Comparison of ENCODE assay signal across 29 cellular contexts in the genomic region with DNA sequence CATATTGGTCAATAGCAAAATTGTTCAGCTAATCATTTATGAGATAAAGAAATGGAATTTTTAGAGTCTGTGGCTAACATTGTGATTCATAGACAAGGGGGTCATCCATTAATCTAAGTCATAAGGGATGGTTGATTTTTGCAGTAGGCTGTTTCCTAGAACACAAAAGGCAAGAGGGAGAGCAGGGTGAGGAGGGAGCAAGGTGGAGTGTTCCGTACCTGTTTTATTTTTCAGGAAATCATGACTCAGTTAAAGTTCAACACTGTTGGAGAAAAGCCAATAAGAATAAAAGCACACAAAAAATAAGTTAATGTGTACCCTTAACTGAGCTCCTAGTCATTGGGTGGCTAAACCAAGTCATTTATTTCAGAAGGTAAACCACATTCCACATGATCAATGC.
"Had no signal": no experiment of that assay in that cellular context is flagged by ENCODE, and none has a peak within 500 bp of the region (broad histone marks: within the 10 kb centered on the region; RNA-seq: fewer than 3 reads in every experiment).

No MANE protein-coding gene starts in this region.

- H3K9me3 ChIP-seq: gastrocnemius medialis, left lung, psoas muscle, right atrium auricular region, stomach, thyroid gland, upper lobe of left lung, vagina had no signal

- DNase-seq: activated CD4-positive, alpha-beta T cell treated with anti-CD3 and anti-CD28 coated beads for 1 hour; activated CD4-positive, alpha-beta T cell treated with anti-CD3 and anti-CD28 coated beads, Interleukin-2, amount 10 ng/mL, durations not matched to agents 7 days and 5 days; activated CD8-positive, alpha-beta memory T cell treated with anti-CD3 and anti-CD28 coated beads, Interleukin-2, amount 10 ng/mL, durations not matched to agents 7 days and 5 days; activated CD8-positive, alpha-beta T cell treated with anti-CD3 and anti-CD28 coated beads, Interleukin-2, amount 10 ng/mL, durations not matched to agents 7 days and 5 days; activated naive CD8-positive, alpha-beta T cell treated with anti-CD3 and anti-CD28 coated beads, Interleukin-2, amount 50 U/mL, for 24 hours; activated T-cell treated with anti-CD3 and anti-CD28 coated beads, Interleukin-2, amount 50 U/mL, for 48 hours; dermis blood vessel endothelial cell; effector CD4-positive, alpha-beta T cell; erythroblast; gastrocnemius medialis; islet precursor cell; left lung; nephron progenitor cell; psoas muscle; stimulated activated CD4-positive, alpha-beta T cell treated with anti-CD3 and anti-CD28 coated beads, Interleukin-15, amount 100 ng/mL, for 24 hours; stimulated activated CD4-positive, alpha-beta T cell treated with anti-CD3 and anti-CD28 coated beads, Interleukin-2, amount 100 ng/mL, for 24 hours; stimulated activated naive B cell treated with anti-CD40 and anti-IgM and Interleukin-4, amounts not matched to agents 10 μg/mL and 1 μg/mL and 100 μg/mL, for 72 hours; stomach; T-helper 2 cell; thyroid gland; upper lobe of left lung had no signal

- H3K27me3 ChIP-seq: gastrocnemius medialis, hepatocyte, left lung, right atrium auricular region, stomach, thyroid gland, upper lobe of left lung, vagina had no signal

- H3K4me2 ChIP-seq: hepatocyte had no signal

- H3K36me3 ChIP-seq: gastrocnemius medialis, left lung, right atrium auricular region, stomach, thyroid gland, upper lobe of left lung, vagina had no signal

- ATAC-seq: activated CD8-positive, alpha-beta memory T cell treated with anti-CD3 and anti-CD28 coated beads, Interleukin-2, amount 10 ng/mL, durations not matched to agents 7 days and 5 days; activated CD8-positive, alpha-beta T cell treated with anti-CD3 and anti-CD28 coated beads, Interleukin-2, amount 10 ng/mL, durations not matched to agents 7 days and 5 days; activated naive CD8-positive, alpha-beta T cell treated with anti-CD3 and anti-CD28 coated beads, Interleukin-2, amount 50 U/mL, for 24 hours; gastrocnemius medialis; left lung; psoas muscle; stimulated activated naive B cell treated with anti-CD40 and anti-IgM and Interleukin-4, amounts not matched to agents 10 μg/mL and 1 μg/mL and 100 μg/mL, for 72 hours; WTC11 had no signal

- H3K9me3 Mint-ChIP-seq: activated CD4-positive, alpha-beta T cell treated with anti-CD3 and anti-CD28 coated beads, Interleukin-2, amount 10 ng/mL, durations not matched to agents 7 days and 5 days; nephron progenitor cell; WTC11 had no signal

- H3K36me3 Mint-ChIP-seq: activated CD8-positive, alpha-beta memory T cell treated with anti-CD3 and anti-CD28 coated beads, Interleukin-2, amount 10 ng/mL, durations not matched to agents 7 days and 5 days; activated naive CD4-positive, alpha-beta T cell treated with anti-CD3 and anti-CD28 coated beads, Interleukin-2, amount 50 U/mL, for 24 hours; stimulated activated naive B cell treated with anti-CD40 and anti-IgM and Interleukin-4, amounts not matched to agents 10 μg/mL and 1 μg/mL and 100 μg/mL, for 72 hours; WTC11 had no signal

- H3K27ac Mint-ChIP-seq: activated CD4-positive, alpha-beta T cell treated with anti-CD3 and anti-CD28 coated beads, Interleukin-2, amount 10 ng/mL, durations not matched to agents 7 days and 5 days; activated CD8-positive, alpha-beta memory T cell treated with anti-CD3 and anti-CD28 coated beads, Interleukin-2, amount 10 ng/mL, durations not matched to agents 7 days and 5 days; activated CD8-positive, alpha-beta T cell treated with anti-CD3 and anti-CD28 coated beads, Interleukin-2, amount 10 ng/mL, durations not matched to agents 7 days and 5 days; activated naive CD4-positive, alpha-beta T cell treated with anti-CD3 and anti-CD28 coated beads, Interleukin-2, amount 50 U/mL, for 24 hours; activated naive CD8-positive, alpha-beta T cell treated with anti-CD3 and anti-CD28 coated beads, Interleukin-2, amount 50 U/mL, for 24 hours; activated T-helper 2 cell treated with anti-CD3 and anti-CD28 coated beads, Interferon-gamma antibody, Interleukin-2, Interleukin-4, amounts not matched to agents 10 μg/mL and 5 μg/mL and 100 μg/mL, durations not matched to agents 14 hours and 24 hours and 36 hours; nephron progenitor cell; stimulated activated naive B cell treated with anti-CD40 and anti-IgM and Interleukin-4, amounts not matched to agents 10 μg/mL and 1 μg/mL and 100 μg/mL, for 72 hours; WTC11 had no signal

- H3K4me3 ChIP-seq: gastrocnemius medialis, hepatocyte, left lung, lung, psoas muscle, right atrium auricular region, stomach, thyroid gland, upper lobe of left lung, vagina had no signal

- H3K9ac ChIP-seq: parathyroid adenoma had no signal

- H3K4me1 ChIP-seq: gastrocnemius medialis, left lung, parathyroid adenoma, psoas muscle, right atrium auricular region, stomach, thyroid gland, upper lobe of left lung, vagina had no signal

- H3K4me1 Mint-ChIP-seq: activated CD4-positive, alpha-beta T cell treated with anti-CD3 and anti-CD28 coated beads, Interleukin-2, amount 10 ng/mL, durations not matched to agents 7 days and 5 days; activated CD8-positive, alpha-beta memory T cell treated with anti-CD3 and anti-CD28 coated beads, Interleukin-2, amount 10 ng/mL, durations not matched to agents 7 days and 5 days; activated naive CD4-positive, alpha-beta T cell treated with anti-CD3 and anti-CD28 coated beads, Interleukin-2, amount 50 U/mL, for 24 hours; activated naive CD8-positive, alpha-beta T cell treated with anti-CD3 and anti-CD28 coated beads, Interleukin-2, amount 50 U/mL, for 24 hours; nephron progenitor cell; stimulated activated naive B cell treated with anti-CD40 and anti-IgM and Interleukin-4, amounts not matched to agents 10 μg/mL and 1 μg/mL and 100 μg/mL, for 72 hours; WTC11 had no signal

- H3K4me3 Mint-ChIP-seq: activated CD4-positive, alpha-beta T cell treated with anti-CD3 and anti-CD28 coated beads, Interleukin-2, amount 10 ng/mL, durations not matched to agents 7 days and 5 days; activated CD8-positive, alpha-beta memory T cell treated with anti-CD3 and anti-CD28 coated beads, Interleukin-2, amount 10 ng/mL, durations not matched to agents 7 days and 5 days; activated CD8-positive, alpha-beta T cell treated with anti-CD3 and anti-CD28 coated beads, Interleukin-2, amount 10 ng/mL, durations not matched to agents 7 days and 5 days; activated naive CD4-positive, alpha-beta T cell treated with anti-CD3 and anti-CD28 coated beads, Interleukin-2, amount 50 U/mL, for 24 hours; activated naive CD8-positive, alpha-beta T cell treated with anti-CD3 and anti-CD28 coated beads, Interleukin-2, amount 50 U/mL, for 24 hours; nephron progenitor cell; stimulated activated naive B cell treated with anti-CD40 and anti-IgM and Interleukin-4, amounts not matched to agents 10 μg/mL and 1 μg/mL and 100 μg/mL, for 72 hours; WTC11 had no signal

- H3K27me3 Mint-ChIP-seq: activated CD4-positive, alpha-beta T cell treated with anti-CD3 and anti-CD28 coated beads, Interleukin-2, amount 10 ng/mL, durations not matched to agents 7 days and 5 days; activated CD8-positive, alpha-beta memory T cell treated with anti-CD3 and anti-CD28 coated beads, Interleukin-2, amount 10 ng/mL, durations not matched to agents 7 days and 5 days; activated naive CD4-positive, alpha-beta T cell treated with anti-CD3 and anti-CD28 coated beads, Interleukin-2, amount 50 U/mL, for 24 hours; activated naive CD8-positive, alpha-beta T cell treated with anti-CD3 and anti-CD28 coated beads, Interleukin-2, amount 50 U/mL, for 24 hours; stimulated activated naive B cell treated with anti-CD40 and anti-IgM and Interleukin-4, amounts not matched to agents 10 μg/mL and 1 μg/mL and 100 μg/mL, for 72 hours had no signal

- H2AFZ ChIP-seq: hepatocyte, parathyroid adenoma had no signal

- H3K79me2 ChIP-seq: hepatocyte, parathyroid adenoma had no signal

- H3K27ac ChIP-seq: gastrocnemius medialis, hepatocyte, left lung, parathyroid adenoma, psoas muscle, right atrium auricular region, stomach, thyroid gland, upper lobe of left lung, vagina had no signal
